ENCODE assay signal across 1 cellular context in genomic region chr5:78677777-78678668, GRCh38.
TF ChIP-seq lines count a peak whose summit lies in the region.

No MANE protein-coding gene starts in this region.

TF ChIP-seq in K562, 482 proteins besides CTCF, POLR2A, EP300 and RAD21 (continued from another document and continues in another):
- no peak for TF ChIP-seq MITF (IDR thresholded peaks at IDR 0.05)
- TF ChIP-seq ETV1 (tag; conservative IDR thresholded peaks at IDR 0.05; ENCODE audit: low read depth): 0 out of 2 replicates have a peak, but pooled peaks have one; percentile 59
- TF ChIP-seq HNRNPH1 (optimal IDR thresholded peaks at IDR 0.05; ENCODE audit: low read depth, low read length): no peak
- no peak for TF ChIP-seq ATF2 (CRISPR knock-in tag; IDR thresholded peaks at IDR 0.05)
- TF ChIP-seq SRSF1 (IDR thresholded peaks at IDR 0.05; ENCODE audit: low read depth, low read length): no peak
- TF ChIP-seq ZNF143 (CRISPR knock-in tag; IDR thresholded peaks at IDR 0.05): no peak
- TF ChIP-seq TRIM24 (IDR thresholded peaks at IDR 0.05): peak; percentile 80 to 86; a peak in 2 of 4 replicates
- TF ChIP-seq BHLHE40 (IDR thresholded peaks at IDR 0.05; ENCODE audit: low read length): no peak
- no peak for TF ChIP-seq POLR3A (IDR thresholded peaks at IDR 0.05; ENCODE audit: borderline replicate concordance, extremely low read depth, insufficient read depth, insufficient read length)
- TF ChIP-seq ZNF263 (CRISPR knock-in tag; IDR thresholded peaks at IDR 0.05; ENCODE audit: borderline replicate concordance): no peak
- TF ChIP-seq EGR1 (conservative IDR thresholded peaks at IDR 0.05): no peak
- TF ChIP-seq ZNF512 (tag; IDR thresholded peaks at IDR 0.05): no peak
- no peak for TF ChIP-seq FOXP1 (CRISPR knock-in tag; IDR thresholded peaks at IDR 0.05)
- TF ChIP-seq ZNF655 (CRISPR knock-in tag; IDR thresholded peaks at IDR 0.05): no peak
- TF ChIP-seq ZNF140 (CRISPR knock-in tag; IDR thresholded peaks at IDR 0.05): no peak
- no peak for TF ChIP-seq MCM5 (IDR thresholded peaks at IDR 0.05; ENCODE audit: low read depth)
- no peak for TF ChIP-seq ZNF184 (CRISPR knock-in tag; IDR thresholded peaks at IDR 0.05)
- no peak for TF ChIP-seq RUNX1 (IDR thresholded peaks at IDR 0.05; ENCODE audit: low read depth)
- no peak for TF ChIP-seq SMAD1 (IDR thresholded peaks at IDR 0.05; ENCODE audit: low read depth, low read length, partially characterized antibody)
- no peak for TF ChIP-seq MNT (conservative IDR thresholded peaks at IDR 0.05)
- TF ChIP-seq ZKSCAN8 (CRISPR knock-in tag; IDR thresholded peaks at IDR 0.05): no peak
- TF ChIP-seq CBFB (CRISPR knock-in tag; IDR thresholded peaks at IDR 0.05): no peak
- no peak for TF ChIP-seq CHD7 (IDR thresholded peaks at IDR 0.05; ENCODE audit: low read depth, low read length)
- TF ChIP-seq ETS1 (conservative IDR thresholded peaks at IDR 0.05; ENCODE audit: control insufficient read depth, low read depth, low read length): no peak
- TF ChIP-seq POLR2AphosphoS2 (IDR thresholded peaks at IDR 0.05; ENCODE audit: low read length): no peak
- peak; percentile 77 for TF ChIP-seq ZNF175 (CRISPR knock-in tag; IDR thresholded peaks at IDR 0.05; ENCODE audit: low read depth)
- TF ChIP-seq RNF2 (IDR thresholded peaks at IDR 0.05): no peak
- TF ChIP-seq BCLAF1 (IDR thresholded peaks at IDR 0.05; ENCODE audit: borderline replicate concordance in 1 of 2, control insufficient read depth in 1 of 2, low read depth in 2 of 2, low read length in 1 of 2): no peak
- no peak for TF ChIP-seq TRIM25 (IDR thresholded peaks at IDR 0.05; ENCODE audit: borderline replicate concordance)
- no peak for TF ChIP-seq XRCC3 (IDR thresholded peaks at IDR 0.05)
- TF ChIP-seq ZNF586 (CRISPR knock-in tag; conservative IDR thresholded peaks at IDR 0.05): no peak
- no peak for TF ChIP-seq KLF1 (tag; IDR thresholded peaks at IDR 0.05)
